Comparison of ENCODE assay signal across 28 cellular contexts in the genomic region with DNA sequence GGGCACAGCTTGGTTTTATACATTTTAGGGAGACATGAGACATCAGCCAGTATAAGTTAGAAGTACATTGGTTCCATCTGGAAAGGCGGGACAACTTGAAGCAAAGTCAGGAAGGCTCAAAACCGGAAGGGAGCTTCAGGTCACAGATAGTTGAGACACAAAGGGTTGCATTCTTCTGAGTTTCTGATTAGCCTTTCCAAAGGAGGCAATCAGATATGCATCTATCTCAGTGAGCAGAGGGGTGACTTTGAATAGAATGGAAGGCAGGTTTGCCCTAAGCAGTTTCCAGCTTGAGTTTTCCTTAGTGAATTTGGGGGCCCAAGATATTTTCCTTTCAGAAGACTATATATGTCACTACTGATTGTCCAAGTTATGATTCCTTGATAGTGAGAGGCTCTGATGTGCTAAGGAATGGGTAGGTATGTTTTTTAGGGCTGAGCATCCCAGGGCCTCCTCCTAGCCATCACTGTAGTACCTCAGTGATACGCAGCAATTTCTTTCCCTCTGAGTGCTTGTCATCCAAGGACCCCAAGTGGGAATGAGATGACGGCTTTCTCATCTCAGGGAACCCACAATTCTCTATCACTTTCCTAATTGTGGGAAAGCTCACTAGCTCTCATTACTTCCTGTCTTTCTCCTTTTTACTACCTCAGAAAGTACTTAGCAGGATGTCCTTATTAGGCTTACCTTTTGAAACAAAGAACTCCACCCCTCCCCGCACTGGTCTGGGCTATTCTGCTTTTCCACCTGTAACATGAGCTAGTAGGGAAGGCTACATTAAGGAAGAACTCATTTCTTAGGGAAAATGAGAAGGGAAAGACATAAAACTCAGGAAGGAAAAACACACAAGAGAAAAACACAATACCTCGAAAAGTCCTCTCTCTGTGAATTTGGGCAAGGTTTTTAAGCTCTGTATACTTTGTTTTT.
"Had no signal": no experiment of that assay in that cellular context is flagged by ENCODE, and none has a peak within 500 bp of the region (broad histone marks: within the 10 kb centered on the region; RNA-seq: fewer than 3 reads in every experiment).

No MANE protein-coding gene starts in this region.

- H3K4me3 Mint-ChIP-seq: activated naive CD8-positive, alpha-beta T cell; activated T-cell treated with anti-CD3 and anti-CD28 coated beads, Interleukin-2, amount 50 U/mL, for 4 hours; dendritic cell treated with granulocyte-macrophage colony-stimulating factor and Interleukin-4, amounts not matched to agents 40 ng/mL and 50 ng/mL, for 4 days; immature natural killer cell; stimulated activated memory B cell treated with anti-CD40 and anti-IgM and Interleukin-4, amounts not matched to agents 10 μg/mL and 1 μg/mL and 100 μg/mL, for 72 hours; T-helper 17 cell had no signal

- ATAC-seq: activated T-cell treated with anti-CD3 and anti-CD28 coated beads, Interleukin-2, amount 50 U/mL, for 4 hours; left ventricle myocardium superior; sciatic nerve; stimulated activated memory B cell treated with anti-CD40 and anti-IgM and Interleukin-4, amounts not matched to agents 10 μg/mL and 1 μg/mL and 100 μg/mL, for 72 hours; T-helper 17 cell had no signal

- H3K36me3 Mint-ChIP-seq: activated naive CD8-positive, alpha-beta T cell; immature natural killer cell; stimulated activated memory B cell treated with anti-CD40 and anti-IgM and Interleukin-4, amounts not matched to agents 10 μg/mL and 1 μg/mL and 100 μg/mL, for 72 hours had no signal

- H3K4me1 ChIP-seq: adrenal gland, ascending aorta, stomach, transverse colon, uterus had no signal

- H3K36me3 ChIP-seq: adrenal gland, ascending aorta, brain microvascular endothelial cell, stomach, transverse colon, uterus had no signal

- H3K27me3 ChIP-seq: adrenal gland, ascending aorta, brain microvascular endothelial cell, stomach, transverse colon, uterus had no signal

- H3K4me1 Mint-ChIP-seq: immature natural killer cell; stimulated activated memory B cell treated with anti-CD40 and anti-IgM and Interleukin-4, amounts not matched to agents 10 μg/mL and 1 μg/mL and 100 μg/mL, for 72 hours; T-helper 17 cell had no signal

- H3K27ac Mint-ChIP-seq: activated naive CD8-positive, alpha-beta T cell; activated T-helper 2 cell treated with anti-CD3 and anti-CD28 coated beads, Interferon-gamma antibody, Interleukin-2, Interleukin-4, amounts not matched to agents 10 μg/mL and 5 μg/mL and 100 μg/mL, durations not matched to agents 14 hours and 24 hours and 36 hours; dendritic cell treated with granulocyte-macrophage colony-stimulating factor and Interleukin-4, amounts not matched to agents 40 ng/mL and 50 ng/mL, for 4 days; immature natural killer cell; stimulated activated memory B cell treated with anti-CD40 and anti-IgM and Interleukin-4, amounts not matched to agents 10 μg/mL and 1 μg/mL and 100 μg/mL, for 72 hours; T-helper 17 cell had no signal

- H3K4me2 ChIP-seq: smooth muscle cell had no signal

- H3K4me3 ChIP-seq: adrenal gland, ascending aorta, smooth muscle cell, stomach, transverse colon, uterus had no signal

- DNase-seq: activated CD4-positive, alpha-beta T cell treated with anti-CD3 and anti-CD28 coated beads for 4 hours; activated CD4-positive, alpha-beta T cell treated with anti-CD3 and anti-CD28 coated beads, Interleukin-2, amount 50 U/mL, for 48 hours; activated CD4-positive, CD25-positive, alpha-beta regulatory T cell; activated CD8-positive, alpha-beta memory T cell treated with anti-CD3 and anti-CD28 coated beads, Interleukin-2, amount 50 U/mL, for 48 hours; activated naive CD4-positive, alpha-beta T cell; activated T-cell treated with anti-CD3 and anti-CD28 coated beads, Interleukin-2, amount 50 U/mL, for 4 hours; adrenal gland; brain microvascular endothelial cell; caudate nucleus; effector CD4-positive, alpha-beta T cell; erythroblast; foreskin fibroblast; immature natural killer cell; kidney glomerular epithelial cell; left ventricle myocardium superior; occipital lobe; stimulated activated CD4-positive, alpha-beta T cell treated with anti-CD3 and anti-CD28 coated beads, Interleukin-15, amount 100 ng/mL, for 24 hours; stomach; T-helper 17 cell; transverse colon; uterus had no signal

- H3K9me3 ChIP-seq: adrenal gland, ascending aorta, stomach, transverse colon, uterus had no signal

- H3K27me3 Mint-ChIP-seq: activated naive CD8-positive, alpha-beta T cell; dendritic cell treated with granulocyte-macrophage colony-stimulating factor and Interleukin-4, amounts not matched to agents 40 ng/mL and 50 ng/mL, for 4 days; stimulated activated memory B cell treated with anti-CD40 and anti-IgM and Interleukin-4, amounts not matched to agents 10 μg/mL and 1 μg/mL and 100 μg/mL, for 72 hours; T-helper 17 cell had no signal

- H3K27ac ChIP-seq: adrenal gland, ascending aorta, brain microvascular endothelial cell, stomach, transverse colon, uterus had no signal
